33 cellular contexts compared by ENCODE assay signal in the genomic region with DNA sequence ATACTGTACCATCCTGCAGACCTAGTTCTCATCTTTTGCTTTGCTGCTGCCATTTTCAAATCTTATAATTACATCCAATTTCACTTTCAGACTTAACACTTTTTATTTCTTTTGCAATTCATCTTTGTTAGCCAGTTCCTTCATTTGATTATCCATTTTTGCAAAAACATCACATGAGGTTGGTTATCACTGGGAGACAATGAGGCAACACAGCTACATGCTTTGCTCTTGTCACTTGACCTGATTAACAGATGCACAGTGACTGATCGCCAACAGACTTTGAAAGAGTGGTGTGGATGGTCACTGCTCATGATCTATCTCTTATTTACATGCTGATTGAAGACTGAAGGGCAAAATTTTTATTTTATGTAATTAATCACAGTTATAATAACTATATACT.
"Had no signal": no experiment of that assay in that cellular context is flagged by ENCODE, and none has a peak within 500 bp of the region (broad histone marks: within the 10 kb centered on the region; RNA-seq: fewer than 3 reads in every experiment).

No MANE protein-coding gene starts in this region.

- H3K36me3 ChIP-seq: ascending aorta, breast epithelium, cardiac muscle cell, colonic mucosa, heart left ventricle, WERI-Rb-1 had no signal

- H3K27ac Mint-ChIP-seq: activated B cell treated with CpG ODN at 0.5 μM for 24 hours; activated CD4-positive, alpha-beta memory T cell treated with anti-CD3 and anti-CD28 coated beads, Interleukin-2, amount 10 ng/mL, durations not matched to agents 7 days and 5 days; activated CD4-positive, alpha-beta T cell treated with anti-CD3 and anti-CD28 coated beads, Interleukin-2, amount 10 ng/mL, durations not matched to agents 7 days and 5 days; activated naive CD4-positive, alpha-beta T cell treated with anti-CD3 and anti-CD28 coated beads, Interleukin-2, amount 10 ng/mL, durations not matched to agents 7 days and 5 days; activated naive CD4-positive, alpha-beta T cell treated with anti-CD3 and anti-CD28 coated beads, Interleukin-2, amount 50 U/mL, for 72 hours; activated naive CD8-positive, alpha-beta T cell treated with anti-CD3 and anti-CD28 coated beads, Interleukin-2, amount 10 ng/mL, durations not matched to agents 7 days and 5 days; activated T-cell treated with anti-CD3 and anti-CD28 coated beads, Interleukin-2, amount 50 U/mL, for 24 hours; activated T-cell treated with anti-CD3 and anti-CD28 coated beads, Interleukin-2, amount 50 U/mL, for 72 hours; brain; dendritic cell treated with granulocyte-macrophage colony-stimulating factor and Interleukin-4, amounts not matched to agents 40 ng/mL and 50 ng/mL, for 4 days; endodermal cell; T-helper 17 cell; T-helper 2 cell treated with Interferon-gamma antibody and Interleukin-4, amounts not matched to agents 5 μg/mL and 100 μg/mL, for 36 hours had no signal

- H3K27ac ChIP-seq: ascending aorta, breast epithelium, cardiac muscle cell, colonic mucosa, heart left ventricle, WERI-Rb-1 had no signal

- H3K4me1 Mint-ChIP-seq: activated B cell treated with CpG ODN at 0.5 μM for 24 hours, brain, T-helper 17 cell had no signal

- H3K9me3 ChIP-seq: ascending aorta, colonic mucosa had no signal

- H3K4me3 Mint-ChIP-seq: activated B cell treated with CpG ODN at 0.5 μM for 24 hours; activated CD4-positive, alpha-beta memory T cell treated with anti-CD3 and anti-CD28 coated beads, Interleukin-2, amount 10 ng/mL, durations not matched to agents 7 days and 5 days; activated CD4-positive, alpha-beta T cell treated with anti-CD3 and anti-CD28 coated beads, Interleukin-2, amount 10 ng/mL, durations not matched to agents 7 days and 5 days; activated naive CD4-positive, alpha-beta T cell treated with anti-CD3 and anti-CD28 coated beads, Interleukin-2, amount 10 ng/mL, durations not matched to agents 7 days and 5 days; activated naive CD8-positive, alpha-beta T cell treated with anti-CD3 and anti-CD28 coated beads, Interleukin-2, amount 10 ng/mL, durations not matched to agents 7 days and 5 days; activated T-cell treated with anti-CD3 and anti-CD28 coated beads, Interleukin-2, amount 50 U/mL, for 24 hours; activated T-cell treated with anti-CD3 and anti-CD28 coated beads, Interleukin-2, amount 50 U/mL, for 72 hours; brain; dendritic cell treated with granulocyte-macrophage colony-stimulating factor and Interleukin-4, amounts not matched to agents 40 ng/mL and 50 ng/mL, for 4 days; endodermal cell; T-helper 17 cell; T-helper 2 cell treated with Interferon-gamma antibody and Interleukin-4, amounts not matched to agents 5 μg/mL and 100 μg/mL, for 36 hours had no signal

- H3K4me3 ChIP-seq: ascending aorta, breast epithelium, cardiac muscle cell, colonic mucosa, heart left ventricle had no signal

- DNase-seq: activated B cell treated with CpG ODN at 0.5 μM for 24 hours; activated CD4-positive, alpha-beta memory T cell treated with anti-CD3 and anti-CD28 coated beads, Interleukin-2, amount 10 ng/mL, durations not matched to agents 7 days and 5 days; activated CD4-positive, alpha-beta T cell treated with anti-CD3 and anti-CD28 coated beads, Interleukin-2, amount 10 ng/mL, durations not matched to agents 7 days and 5 days; activated CD4-positive, alpha-beta T cell treated with anti-CD3 and anti-CD28 coated beads, Interleukin-2, amount 50 U/mL, for 4 hours; activated CD8-positive, alpha-beta memory T cell treated with anti-CD3 and anti-CD28 coated beads, Interleukin-2, amount 50 U/mL, for 48 hours; activated gamma-delta T cell; activated naive CD4-positive, alpha-beta T cell; activated naive CD4-positive, alpha-beta T cell treated with anti-CD3 and anti-CD28 coated beads, Interleukin-2, amount 10 ng/mL, durations not matched to agents 7 days and 5 days; activated naive CD8-positive, alpha-beta T cell treated with anti-CD3 and anti-CD28 coated beads, Interleukin-2, amount 10 ng/mL, durations not matched to agents 7 days and 5 days; activated T-cell treated with anti-CD3 and anti-CD28 coated beads for 4 hours; activated T-cell treated with anti-CD3 and anti-CD28 coated beads, Interleukin-2, amount 50 U/mL, for 24 hours; activated T-cell treated with anti-CD3 and anti-CD28 coated beads, Interleukin-2, amount 50 U/mL, for 72 hours; central memory CD4-positive, alpha-beta T cell; cerebellar nuclear complex; colonic mucosa; dorsolateral prefrontal cortex; effector memory CD4-positive, alpha-beta T cell; endodermal cell; foreskin fibroblast; glutamatergic neuron; heart left ventricle; T-helper 17 cell; T1000; WERI-Rb-1 had no signal

- H3K4me1 ChIP-seq: breast epithelium, colonic mucosa had no signal

- H3K36me3 Mint-ChIP-seq: activated naive CD4-positive, alpha-beta T cell treated with anti-CD3 and anti-CD28 coated beads, Interleukin-2, amount 10 ng/mL, durations not matched to agents 7 days and 5 days; activated naive CD4-positive, alpha-beta T cell treated with anti-CD3 and anti-CD28 coated beads, Interleukin-2, amount 50 U/mL, for 72 hours; activated naive CD8-positive, alpha-beta T cell treated with anti-CD3 and anti-CD28 coated beads, Interleukin-2, amount 10 ng/mL, durations not matched to agents 7 days and 5 days; brain had no signal

- ATAC-seq: activated CD4-positive, CD25-positive, alpha-beta regulatory T cell treated with anti-CD3 and anti-CD28 coated beads, Interleukin-2, amount 50 U/mL, for 24 hours; activated naive CD4-positive, alpha-beta T cell treated with anti-CD3 and anti-CD28 coated beads, Interleukin-2, amount 50 U/mL, for 72 hours; activated T-cell treated with anti-CD3 and anti-CD28 coated beads, Interleukin-2, amount 50 U/mL, for 72 hours; esophagus mucosa; heart left ventricle; T-helper 17 cell had no signal

- H3K9me3 Mint-ChIP-seq: activated B cell treated with CpG ODN at 0.5 μM for 24 hours; activated CD4-positive, alpha-beta memory T cell treated with anti-CD3 and anti-CD28 coated beads, Interleukin-2, amount 10 ng/mL, durations not matched to agents 7 days and 5 days; activated naive CD4-positive, alpha-beta T cell treated with anti-CD3 and anti-CD28 coated beads, Interleukin-2, amount 10 ng/mL, durations not matched to agents 7 days and 5 days; activated naive CD4-positive, alpha-beta T cell treated with anti-CD3 and anti-CD28 coated beads, Interleukin-2, amount 50 U/mL, for 72 hours; activated naive CD8-positive, alpha-beta T cell treated with anti-CD3 and anti-CD28 coated beads, Interleukin-2, amount 10 ng/mL, durations not matched to agents 7 days and 5 days; activated T-cell treated with anti-CD3 and anti-CD28 coated beads, Interleukin-2, amount 50 U/mL, for 24 hours; activated T-cell treated with anti-CD3 and anti-CD28 coated beads, Interleukin-2, amount 50 U/mL, for 72 hours; dendritic cell treated with granulocyte-macrophage colony-stimulating factor and Interleukin-4, amounts not matched to agents 40 ng/mL and 50 ng/mL, for 4 days; endodermal cell; T-helper 2 cell treated with Interferon-gamma antibody and Interleukin-4, amounts not matched to agents 5 μg/mL and 100 μg/mL, for 36 hours had no signal

- H3K27me3 ChIP-seq: ascending aorta, breast epithelium, cardiac muscle cell, colonic mucosa, dorsolateral prefrontal cortex had no signal
